Comparison of ENCODE assay signal across 1 cellular context in genomic region chrX:41333994-41334865, GRCh38.
A peak's percentile ranks its signal among the peaks of the same experiment; 100 is the strongest.
TF ChIP-seq lines count a peak whose summit lies in the region.

TSS of gene DDX3X (plus strand) at chrX:41334162. CDS start at chrX:41334253, 91 bp downstream.

TF ChIP-seq in HepG2, 621 proteins besides CTCF, POLR2A, EP300 and RAD21 (continued from another document and continues in another):
- no peak for TF ChIP-seq KLF9 (CRISPR knock-in tag; IDR thresholded peaks at IDR 0.05; ENCODE audit: low read depth)
- TF ChIP-seq ZNF644 (CRISPR knock-in tag; IDR thresholded peaks at IDR 0.05; ENCODE audit: low read depth) = no peak
- TF ChIP-seq BCLAF1 (IDR thresholded peaks at IDR 0.05) = no peak
- TF ChIP-seq BCL3 (CRISPR knock-in tag; IDR thresholded peaks at IDR 0.05) = no peak
- no peak for TF ChIP-seq ELF1 (CRISPR knock-in tag; IDR thresholded peaks at IDR 0.05)
- TF ChIP-seq, protein P1, sequence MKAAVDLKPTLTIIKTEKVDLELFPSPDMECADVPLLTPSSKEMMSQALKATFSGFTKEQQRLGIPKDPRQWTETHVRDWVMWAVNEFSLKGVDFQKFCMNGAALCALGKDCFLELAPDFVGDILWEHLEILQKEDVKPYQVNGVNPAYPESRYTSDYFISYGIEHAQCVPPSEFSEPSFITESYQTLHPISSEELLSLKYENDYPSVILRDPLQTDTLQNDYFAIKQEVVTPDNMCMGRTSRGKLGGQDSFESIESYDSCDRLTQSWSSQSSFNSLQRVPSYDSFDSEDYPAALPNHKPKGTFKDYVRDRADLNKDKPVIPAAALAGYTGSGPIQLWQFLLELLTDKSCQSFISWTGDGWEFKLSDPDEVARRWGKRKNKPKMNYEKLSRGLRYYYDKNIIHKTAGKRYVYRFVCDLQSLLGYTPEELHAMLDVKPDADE (CRISPR knock-in tag; IDR thresholded peaks at IDR 0.05) = no peak
- TF ChIP-seq SOX6 (IDR thresholded peaks at IDR 0.05) = no peak
- peak; percentile 35; the same call in 1 of the 2 replicates for TF ChIP-seq SOX6 (CRISPR knock-in tag; IDR thresholded peaks at IDR 0.05)
- TF ChIP-seq STAT5B (CRISPR knock-in tag; IDR thresholded peaks at IDR 0.05) = no peak
- 0 out of 2 replicates have a peak, but pooled peaks have one; percentile 24 for TF ChIP-seq ZNF616 (CRISPR knock-in tag; IDR thresholded peaks at IDR 0.05; ENCODE audit: low read depth)
- TF ChIP-seq ZMAT3 (CRISPR knock-in tag; conservative IDR thresholded peaks at IDR 0.05) = 0 out of 2 replicates have a peak, but pooled peaks have one; percentile 63
- peak; percentile 97 for TF ChIP-seq DRAP1 (CRISPR knock-in tag; IDR thresholded peaks at IDR 0.05)
- no peak for TF ChIP-seq ZNF256 (CRISPR knock-in tag; conservative IDR thresholded peaks at IDR 0.05)
- 0 out of 2 replicates have a peak, but pooled peaks have one; percentile 32 for TF ChIP-seq ZNF205 (CRISPR knock-in tag; IDR thresholded peaks at IDR 0.05)
- TF ChIP-seq PHF20 (CRISPR knock-in tag; IDR thresholded peaks at IDR 0.05) = no peak
- TF ChIP-seq RARG (CRISPR knock-in tag; IDR thresholded peaks at IDR 0.05; ENCODE audit: low read depth) = no peak
- no peak for TF ChIP-seq ZNF496 (CRISPR knock-in tag; IDR thresholded peaks at IDR 0.05; ENCODE audit: insufficient replicate concordance)
- TF ChIP-seq IRX3 (CRISPR knock-in tag; IDR thresholded peaks at IDR 0.05; ENCODE audit: borderline replicate concordance, low read depth) = no peak
- no peak for TF ChIP-seq ZNF354B (CRISPR knock-in tag; IDR thresholded peaks at IDR 0.05)
- TF ChIP-seq, protein P2, sequence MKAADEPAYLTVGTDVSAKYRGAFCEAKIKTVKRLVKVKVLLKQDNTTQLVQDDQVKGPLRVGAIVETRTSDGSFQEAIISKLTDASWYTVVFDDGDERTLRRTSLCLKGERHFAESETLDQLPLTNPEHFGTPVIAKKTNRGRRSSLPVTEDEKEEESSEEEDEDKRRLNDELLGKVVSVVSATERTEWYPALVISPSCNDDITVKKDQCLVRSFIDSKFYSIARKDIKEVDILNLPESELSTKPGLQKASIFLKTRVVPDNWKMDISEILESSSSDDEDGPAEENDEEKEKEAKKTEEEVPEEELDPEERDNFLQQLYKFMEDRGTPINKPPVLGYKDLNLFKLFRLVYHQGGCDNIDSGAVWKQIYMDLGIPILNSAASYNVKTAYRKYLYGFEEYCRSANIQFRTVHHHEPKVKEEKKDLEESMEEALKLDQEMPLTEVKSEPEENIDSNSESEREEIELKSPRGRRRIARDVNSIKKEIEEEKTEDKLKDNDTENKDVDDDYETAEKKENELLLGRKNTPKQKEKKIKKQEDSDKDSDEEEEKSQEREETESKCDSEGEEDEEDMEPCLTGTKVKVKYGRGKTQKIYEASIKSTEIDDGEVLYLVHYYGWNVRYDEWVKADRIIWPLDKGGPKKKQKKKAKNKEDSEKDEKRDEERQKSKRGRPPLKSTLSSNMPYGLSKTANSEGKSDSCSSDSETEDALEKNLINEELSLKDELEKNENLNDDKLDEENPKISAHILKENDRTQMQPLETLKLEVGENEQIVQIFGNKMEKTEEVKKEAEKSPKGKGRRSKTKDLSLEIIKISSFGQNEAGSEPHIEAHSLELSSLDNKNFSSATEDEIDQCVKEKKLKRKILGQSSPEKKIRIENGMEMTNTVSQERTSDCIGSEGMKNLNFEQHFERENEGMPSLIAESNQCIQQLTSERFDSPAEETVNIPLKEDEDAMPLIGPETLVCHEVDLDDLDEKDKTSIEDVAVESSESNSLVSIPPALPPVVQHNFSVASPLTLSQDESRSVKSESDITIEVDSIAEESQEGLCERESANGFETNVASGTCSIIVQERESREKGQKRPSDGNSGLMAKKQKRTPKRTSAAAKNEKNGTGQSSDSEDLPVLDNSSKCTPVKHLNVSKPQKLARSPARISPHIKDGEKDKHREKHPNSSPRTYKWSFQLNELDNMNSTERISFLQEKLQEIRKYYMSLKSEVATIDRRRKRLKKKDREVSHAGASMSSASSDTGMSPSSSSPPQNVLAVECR (CRISPR knock-in tag; IDR thresholded peaks at IDR 0.05; ENCODE audit: borderline replicate concordance) = no peak; the same call in 1 of the 2 replicates
- no peak; the same call in 1 of the 2 replicates for TF ChIP-seq ZNF160 (CRISPR knock-in tag; IDR thresholded peaks at IDR 0.05)
- TF ChIP-seq ZNF879 (CRISPR knock-in tag; IDR thresholded peaks at IDR 0.05) = no peak
- TF ChIP-seq DNMT3B (CRISPR knock-in tag; conservative IDR thresholded peaks at IDR 0.05) = no peak
- TF ChIP-seq HNRNPUL1 (IDR thresholded peaks at IDR 0.05; ENCODE audit: low read depth, low read length) = no peak
- no peak for TF ChIP-seq EHMT2 (IDR thresholded peaks at IDR 0.05; ENCODE audit: borderline replicate concordance, low read depth, low read length)
- TF ChIP-seq, protein P3, sequence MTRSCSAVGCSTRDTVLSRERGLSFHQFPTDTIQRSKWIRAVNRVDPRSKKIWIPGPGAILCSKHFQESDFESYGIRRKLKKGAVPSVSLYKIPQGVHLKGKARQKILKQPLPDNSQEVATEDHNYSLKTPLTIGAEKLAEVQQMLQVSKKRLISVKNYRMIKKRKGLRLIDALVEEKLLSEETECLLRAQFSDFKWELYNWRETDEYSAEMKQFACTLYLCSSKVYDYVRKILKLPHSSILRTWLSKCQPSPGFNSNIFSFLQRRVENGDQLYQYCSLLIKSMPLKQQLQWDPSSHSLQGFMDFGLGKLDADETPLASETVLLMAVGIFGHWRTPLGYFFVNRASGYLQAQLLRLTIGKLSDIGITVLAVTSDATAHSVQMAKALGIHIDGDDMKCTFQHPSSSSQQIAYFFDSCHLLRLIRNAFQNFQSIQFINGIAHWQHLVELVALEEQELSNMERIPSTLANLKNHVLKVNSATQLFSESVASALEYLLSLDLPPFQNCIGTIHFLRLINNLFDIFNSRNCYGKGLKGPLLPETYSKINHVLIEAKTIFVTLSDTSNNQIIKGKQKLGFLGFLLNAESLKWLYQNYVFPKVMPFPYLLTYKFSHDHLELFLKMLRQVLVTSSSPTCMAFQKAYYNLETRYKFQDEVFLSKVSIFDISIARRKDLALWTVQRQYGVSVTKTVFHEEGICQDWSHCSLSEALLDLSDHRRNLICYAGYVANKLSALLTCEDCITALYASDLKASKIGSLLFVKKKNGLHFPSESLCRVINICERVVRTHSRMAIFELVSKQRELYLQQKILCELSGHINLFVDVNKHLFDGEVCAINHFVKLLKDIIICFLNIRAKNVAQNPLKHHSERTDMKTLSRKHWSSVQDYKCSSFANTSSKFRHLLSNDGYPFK (CRISPR knock-in tag; IDR thresholded peaks at IDR 0.05; ENCODE audit: borderline replicate concordance) = 0 out of 2 replicates have a peak, but pooled peaks have one; percentile 34
- TF ChIP-seq ZNF83 (CRISPR knock-in tag; IDR thresholded peaks at IDR 0.05; ENCODE audit: borderline replicate concordance) = no peak
- TF ChIP-seq DPF2 (CRISPR knock-in tag; IDR thresholded peaks at IDR 0.05; ENCODE audit: borderline replicate concordance, low read depth) = no peak
- no peak for TF ChIP-seq CAMTA2 (CRISPR knock-in tag; IDR thresholded peaks at IDR 0.05; ENCODE audit: borderline replicate concordance)
- no peak for TF ChIP-seq RFXAP (CRISPR knock-in tag; IDR thresholded peaks at IDR 0.05; ENCODE audit: borderline replicate concordance)
- TF ChIP-seq ZNF329 (CRISPR knock-in tag; IDR thresholded peaks at IDR 0.05; ENCODE audit: low read depth) = 0 out of 2 replicates have a peak, but pooled peaks have one; percentile 36
- peak; percentile 94 for TF ChIP-seq RBM39 (IDR thresholded peaks at IDR 0.05; ENCODE audit: low read depth, low read length, poor library complexity, severe bottlenecking)
- no peak for TF ChIP-seq NCOA1 (CRISPR knock-in tag; IDR thresholded peaks at IDR 0.05)
- no peak for TF ChIP-seq MZF1 (CRISPR knock-in tag; IDR thresholded peaks at IDR 0.05; ENCODE audit: borderline replicate concordance)
- no peak for TF ChIP-seq HOXA5 (CRISPR knock-in tag; IDR thresholded peaks at IDR 0.05)
- TF ChIP-seq, protein P4, sequence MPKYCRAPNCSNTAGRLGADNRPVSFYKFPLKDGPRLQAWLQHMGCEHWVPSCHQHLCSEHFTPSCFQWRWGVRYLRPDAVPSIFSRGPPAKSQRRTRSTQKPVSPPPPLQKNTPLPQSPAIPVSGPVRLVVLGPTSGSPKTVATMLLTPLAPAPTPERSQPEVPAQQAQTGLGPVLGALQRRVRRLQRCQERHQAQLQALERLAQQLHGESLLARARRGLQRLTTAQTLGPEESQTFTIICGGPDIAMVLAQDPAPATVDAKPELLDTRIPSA (CRISPR knock-in tag; IDR thresholded peaks at IDR 0.05; ENCODE audit: borderline replicate concordance) = no peak
- no peak for TF ChIP-seq HMG20B (CRISPR knock-in tag; conservative IDR thresholded peaks at IDR 0.05)
- TF ChIP-seq KMT2B (CRISPR knock-in tag; IDR thresholded peaks at IDR 0.05) = 0 out of 2 replicates have a peak, but pooled peaks have one; percentile 34
- TF ChIP-seq CEBPB (IDR thresholded peaks at IDR 0.05; ENCODE audit: borderline replicate concordance, low read depth, low read length) = no peak
- no peak for TF ChIP-seq ZNF510 (CRISPR knock-in tag; IDR thresholded peaks at IDR 0.05; ENCODE audit: low read depth)
- TF ChIP-seq DR1 (CRISPR knock-in tag; IDR thresholded peaks at IDR 0.05) = peak; percentile 93
- TF ChIP-seq ZNF274 (CRISPR knock-in tag; IDR thresholded peaks at IDR 0.05) = 0 out of 2 replicates have a peak, but pooled peaks have one; percentile 21
- no peak for TF ChIP-seq CEBPG (CRISPR knock-in tag; IDR thresholded peaks at IDR 0.05)
- TF ChIP-seq, protein P5, sequence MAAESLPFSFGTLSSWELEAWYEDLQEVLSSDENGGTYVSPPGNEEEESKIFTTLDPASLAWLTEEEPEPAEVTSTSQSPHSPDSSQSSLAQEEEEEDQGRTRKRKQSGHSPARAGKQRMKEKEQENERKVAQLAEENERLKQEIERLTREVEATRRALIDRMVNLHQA (CRISPR knock-in tag; IDR thresholded peaks at IDR 0.05) = no peak
- no peak for TF ChIP-seq SAFB2 (CRISPR knock-in tag; IDR thresholded peaks at IDR 0.05; ENCODE audit: borderline replicate concordance, low read depth)
- TF ChIP-seq TCF7 (IDR thresholded peaks at IDR 0.05; ENCODE audit: low read depth) = no peak
- no peak for TF ChIP-seq MAZ (IDR thresholded peaks at IDR 0.05; ENCODE audit: borderline replicate concordance, low read depth, low read length)
- 0 out of 2 replicates have a peak, but pooled peaks have one; percentile 6 for TF ChIP-seq MAZ (CRISPR knock-in tag; IDR thresholded peaks at IDR 0.05; ENCODE audit: low read depth)
- no peak for TF ChIP-seq MIER2 (CRISPR knock-in tag; IDR thresholded peaks at IDR 0.05)
- TF ChIP-seq SOX5 (CRISPR knock-in tag; IDR thresholded peaks at IDR 0.05; ENCODE audit: borderline replicate concordance) = no peak
- no peak for TF ChIP-seq ZNF792 (CRISPR knock-in tag; IDR thresholded peaks at IDR 0.05)
- TF ChIP-seq MTA3 (CRISPR knock-in tag; IDR thresholded peaks at IDR 0.05) = no peak
- TF ChIP-seq TERF1 (CRISPR knock-in tag; IDR thresholded peaks at IDR 0.05) = no peak
- no peak for TF ChIP-seq RBAK (CRISPR knock-in tag; IDR thresholded peaks at IDR 0.05)
